In genomic region chr11:112752563-112752962, GRCh38 we compare ENCODE assay signal across 25 cellular contexts.
"Had no signal": no experiment of that assay in that cellular context is flagged by ENCODE, and none has a peak within 500 bp of the region (broad histone marks: within the 10 kb centered on the region; RNA-seq: fewer than 3 reads in every experiment).

No MANE protein-coding gene starts in this region.

- H3K4me3 ChIP-seq: MG63, PC-9, SJCRH30, SK-N-MC had no signal

- H3K36me3 ChIP-seq: MG63, SJCRH30 had no signal

- DNase-seq: Kasumi-1, MG63, MV-4-11, NCI-H1092, NCI-H1105, NCI-H1417 treated with DMSO at 0.1 percent for 48 hours, NCI-H1436 treated with DMSO at 0.1 percent for 48 hours, NCI-H1694 treated with DMSO at 0.1 percent for 48 hours, NCI-H187 treated with DMSO at 0.1 percent for 48 hours, NCI-H2029, NCI-H2171 treated with DMSO at 0.1 percent for 48 hours, NCI-H2227 treated with DMSO at 0.1 percent for 48 hours, NCI-H345, NCI-H510A treated with DMSO at 0.1 percent for 48 hours, NCI-H526 treated with DMSO at 0.1 percent for 48 hours, NCI-H774, PC-9, SHP77, SIG-M5, SJCRH30 had no signal

- H3K27ac ChIP-seq: PC-9, RWPE1, SJCRH30, SK-N-MC had no signal

- ATAC-seq: Panc1, Right ventricle myocardium inferior, SK-N-SH treated with all-trans-retinoic acid at 6 μM for 48 hours had no signal

- H3K27me3 ChIP-seq: MG63, SJCRH30 had no signal

- H3K9me3 ChIP-seq: MG63, SJCRH30 had no signal
